Comparison of ENCODE assay signal across 1 cellular context in the genomic region with DNA sequence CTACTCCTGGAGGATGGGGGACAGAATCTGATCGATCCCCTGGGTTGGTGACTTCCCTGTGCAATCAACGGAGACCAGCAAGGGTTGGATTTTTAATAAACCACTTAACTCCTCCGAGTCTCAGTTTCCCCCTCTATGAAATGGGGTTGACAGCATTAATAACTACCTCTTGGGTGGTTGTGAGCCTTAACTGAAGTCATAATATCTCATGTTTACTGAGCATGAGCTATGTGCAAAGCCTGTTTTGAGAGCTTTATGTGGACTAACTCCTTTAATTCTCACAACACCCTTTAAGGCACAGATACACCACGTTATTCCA.
TF ChIP-seq lines count a peak whose summit lies in the region.

No MANE protein-coding gene starts in this region.

TF ChIP-seq in HepG2, 621 proteins besides CTCF, POLR2A, EP300 and RAD21 (continued from another document and continues in another):
- TF ChIP-seq AHDC1 (CRISPR knock-in tag; IDR thresholded peaks at IDR 0.05; ENCODE audit: borderline replicate concordance) (no peak), DPF2 (CRISPR knock-in tag; IDR thresholded peaks at IDR 0.05; ENCODE audit: borderline replicate concordance, low read depth) (peak; percentile 45; the same call in 1 of the 2 replicates), CHCHD3 (CRISPR knock-in tag; IDR thresholded peaks at IDR 0.05) (no peak), RCOR2 (CRISPR knock-in tag; IDR thresholded peaks at IDR 0.05) (peak; percentile 68; the same call in 1 of the 2 replicates), NR2F1 (CRISPR knock-in tag; IDR thresholded peaks at IDR 0.05) (peak in 1 of 2 experiments; percentile 35; a peak in 1 of 4 replicates), ZNF570 (CRISPR knock-in tag; IDR thresholded peaks at IDR 0.05; ENCODE audit: borderline replicate concordance) (no peak), EZH2 (conservative IDR thresholded peaks at IDR 0.05; ENCODE audit: low read depth, low read length) (no peak), ZMYM2 (CRISPR knock-in tag; IDR thresholded peaks at IDR 0.05) (0 out of 2 replicates have a peak, but pooled peaks have one; percentile 16), KLF15 (CRISPR knock-in tag; IDR thresholded peaks at IDR 0.05; ENCODE audit: borderline replicate concordance) (no peak), ZNF350 (CRISPR knock-in tag; IDR thresholded peaks at IDR 0.05; ENCODE audit: borderline replicate concordance, low read depth) (no peak), ZNF382 (CRISPR knock-in tag; IDR thresholded peaks at IDR 0.05; ENCODE audit: borderline replicate concordance) (no peak), ADNP (CRISPR knock-in tag; IDR thresholded peaks at IDR 0.05) (peak; percentile 74), ZSCAN31 (CRISPR knock-in tag; IDR thresholded peaks at IDR 0.05; ENCODE audit: low read depth) (no peak; the same call in 1 of the 2 replicates), SMAD1 (CRISPR knock-in tag; IDR thresholded peaks at IDR 0.05; ENCODE audit: borderline replicate concordance, low read depth) (no peak; the same call in 1 of the 2 replicates), DNMT3B (CRISPR knock-in tag; conservative IDR thresholded peaks at IDR 0.05) (no peak), RERE (CRISPR knock-in tag; IDR thresholded peaks at IDR 0.05; ENCODE audit: low read depth) (no peak), ZNF883 (CRISPR knock-in tag; IDR thresholded peaks at IDR 0.05; ENCODE audit: not compliant biosample characterization) (no peak), ZNF121 (CRISPR knock-in tag; IDR thresholded peaks at IDR 0.05) (no peak), SPEN (CRISPR knock-in tag; IDR thresholded peaks at IDR 0.05; ENCODE audit: low read depth) (no peak), ZNF441 (CRISPR knock-in tag; IDR thresholded peaks at IDR 0.05; ENCODE audit: borderline replicate concordance) (no peak), RXRB (CRISPR knock-in tag; IDR thresholded peaks at IDR 0.05; ENCODE audit: borderline replicate concordance) (no peak), ZNF232 (CRISPR knock-in tag; IDR thresholded peaks at IDR 0.05; ENCODE audit: borderline replicate concordance) (no peak), KLF13 (CRISPR knock-in tag; IDR thresholded peaks at IDR 0.05) (no peak), ZMYM3 (CRISPR knock-in tag; IDR thresholded peaks at IDR 0.05) (peak; percentile 88), GPBP1L1 (CRISPR knock-in tag; IDR thresholded peaks at IDR 0.05) (no peak), NFE2L2 (IDR thresholded peaks at IDR 0.05; ENCODE audit: low read length) (no peak), ZNF24 (IDR thresholded peaks at IDR 0.05) (no peak), ZBTB8A (CRISPR knock-in tag; IDR thresholded peaks at IDR 0.05; ENCODE audit: borderline replicate concordance, low read depth) (no peak), RFX3 (CRISPR knock-in tag; IDR thresholded peaks at IDR 0.05) (0 out of 2 replicates have a peak, but pooled peaks have one; percentile 25)
- TF ChIP-seq, protein P1, sequence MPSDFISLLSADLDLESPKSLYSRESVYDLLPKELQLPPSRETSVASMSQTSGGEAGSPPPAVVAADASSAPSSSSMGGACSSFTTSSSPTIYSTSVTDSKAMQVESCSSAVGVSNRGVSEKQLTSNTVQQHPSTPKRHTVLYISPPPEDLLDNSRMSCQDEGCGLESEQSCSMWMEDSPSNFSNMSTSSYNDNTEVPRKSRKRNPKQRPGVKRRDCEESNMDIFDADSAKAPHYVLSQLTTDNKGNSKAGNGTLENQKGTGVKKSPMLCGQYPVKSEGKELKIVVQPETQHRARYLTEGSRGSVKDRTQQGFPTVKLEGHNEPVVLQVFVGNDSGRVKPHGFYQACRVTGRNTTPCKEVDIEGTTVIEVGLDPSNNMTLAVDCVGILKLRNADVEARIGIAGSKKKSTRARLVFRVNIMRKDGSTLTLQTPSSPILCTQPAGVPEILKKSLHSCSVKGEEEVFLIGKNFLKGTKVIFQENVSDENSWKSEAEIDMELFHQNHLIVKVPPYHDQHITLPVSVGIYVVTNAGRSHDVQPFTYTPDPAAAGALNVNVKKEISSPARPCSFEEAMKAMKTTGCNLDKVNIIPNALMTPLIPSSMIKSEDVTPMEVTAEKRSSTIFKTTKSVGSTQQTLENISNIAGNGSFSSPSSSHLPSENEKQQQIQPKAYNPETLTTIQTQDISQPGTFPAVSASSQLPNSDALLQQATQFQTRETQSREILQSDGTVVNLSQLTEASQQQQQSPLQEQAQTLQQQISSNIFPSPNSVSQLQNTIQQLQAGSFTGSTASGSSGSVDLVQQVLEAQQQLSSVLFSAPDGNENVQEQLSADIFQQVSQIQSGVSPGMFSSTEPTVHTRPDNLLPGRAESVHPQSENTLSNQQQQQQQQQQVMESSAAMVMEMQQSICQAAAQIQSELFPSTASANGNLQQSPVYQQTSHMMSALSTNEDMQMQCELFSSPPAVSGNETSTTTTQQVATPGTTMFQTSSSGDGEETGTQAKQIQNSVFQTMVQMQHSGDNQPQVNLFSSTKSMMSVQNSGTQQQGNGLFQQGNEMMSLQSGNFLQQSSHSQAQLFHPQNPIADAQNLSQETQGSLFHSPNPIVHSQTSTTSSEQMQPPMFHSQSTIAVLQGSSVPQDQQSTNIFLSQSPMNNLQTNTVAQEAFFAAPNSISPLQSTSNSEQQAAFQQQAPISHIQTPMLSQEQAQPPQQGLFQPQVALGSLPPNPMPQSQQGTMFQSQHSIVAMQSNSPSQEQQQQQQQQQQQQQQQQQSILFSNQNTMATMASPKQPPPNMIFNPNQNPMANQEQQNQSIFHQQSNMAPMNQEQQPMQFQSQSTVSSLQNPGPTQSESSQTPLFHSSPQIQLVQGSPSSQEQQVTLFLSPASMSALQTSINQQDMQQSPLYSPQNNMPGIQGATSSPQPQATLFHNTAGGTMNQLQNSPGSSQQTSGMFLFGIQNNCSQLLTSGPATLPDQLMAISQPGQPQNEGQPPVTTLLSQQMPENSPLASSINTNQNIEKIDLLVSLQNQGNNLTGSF (CRISPR knock-in tag; IDR thresholded peaks at IDR 0.05), result no peak
- TF ChIP-seq, protein P2, sequence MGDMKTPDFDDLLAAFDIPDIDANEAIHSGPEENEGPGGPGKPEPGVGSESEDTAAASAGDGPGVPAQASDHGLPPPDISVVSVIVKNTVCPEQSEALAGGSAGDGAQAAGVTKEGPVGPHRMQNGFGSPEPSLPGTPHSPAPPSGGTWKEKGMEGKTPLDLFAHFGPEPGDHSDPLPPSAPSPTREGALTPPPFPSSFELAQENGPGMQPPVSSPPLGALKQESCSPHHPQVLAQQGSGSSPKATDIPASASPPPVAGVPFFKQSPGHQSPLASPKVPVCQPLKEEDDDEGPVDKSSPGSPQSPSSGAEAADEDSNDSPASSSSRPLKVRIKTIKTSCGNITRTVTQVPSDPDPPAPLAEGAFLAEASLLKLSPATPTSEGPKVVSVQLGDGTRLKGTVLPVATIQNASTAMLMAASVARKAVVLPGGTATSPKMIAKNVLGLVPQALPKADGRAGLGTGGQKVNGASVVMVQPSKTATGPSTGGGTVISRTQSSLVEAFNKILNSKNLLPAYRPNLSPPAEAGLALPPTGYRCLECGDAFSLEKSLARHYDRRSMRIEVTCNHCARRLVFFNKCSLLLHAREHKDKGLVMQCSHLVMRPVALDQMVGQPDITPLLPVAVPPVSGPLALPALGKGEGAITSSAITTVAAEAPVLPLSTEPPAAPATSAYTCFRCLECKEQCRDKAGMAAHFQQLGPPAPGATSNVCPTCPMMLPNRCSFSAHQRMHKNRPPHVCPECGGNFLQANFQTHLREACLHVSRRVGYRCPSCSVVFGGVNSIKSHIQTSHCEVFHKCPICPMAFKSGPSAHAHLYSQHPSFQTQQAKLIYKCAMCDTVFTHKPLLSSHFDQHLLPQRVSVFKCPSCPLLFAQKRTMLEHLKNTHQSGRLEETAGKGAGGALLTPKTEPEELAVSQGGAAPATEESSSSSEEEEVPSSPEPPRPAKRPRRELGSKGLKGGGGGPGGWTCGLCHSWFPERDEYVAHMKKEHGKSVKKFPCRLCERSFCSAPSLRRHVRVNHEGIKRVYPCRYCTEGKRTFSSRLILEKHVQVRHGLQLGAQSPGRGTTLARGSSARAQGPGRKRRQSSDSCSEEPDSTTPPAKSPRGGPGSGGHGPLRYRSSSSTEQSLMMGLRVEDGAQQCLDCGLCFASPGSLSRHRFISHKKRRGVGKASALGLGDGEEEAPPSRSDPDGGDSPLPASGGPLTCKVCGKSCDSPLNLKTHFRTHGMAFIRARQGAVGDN (CRISPR knock-in tag; IDR thresholded peaks at IDR 0.05), result no peak
